In the genomic region with DNA sequence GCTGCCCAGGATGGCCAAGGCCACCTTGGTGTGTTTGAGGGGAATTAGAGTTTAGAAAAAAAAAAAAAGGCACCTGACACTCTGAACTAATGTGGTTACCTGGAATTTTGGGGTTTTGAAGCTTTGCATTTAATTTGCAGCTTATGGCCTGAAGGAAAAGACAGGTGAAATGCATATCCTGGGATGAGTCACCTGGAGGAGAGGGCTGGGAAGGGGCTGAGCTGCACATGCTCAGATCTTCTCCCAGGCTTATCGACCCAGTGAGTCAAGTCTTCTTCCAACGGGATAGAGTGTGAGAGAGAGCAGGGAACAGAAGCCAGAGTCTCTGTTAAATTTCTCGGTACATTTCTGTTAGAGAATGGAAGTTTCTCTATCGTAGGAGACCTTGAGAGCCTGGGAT, we compare ENCODE assay signal across 21 cellular contexts. TPM values are rescaled to one million over a fixed set of nuclear protein-coding genes. Genes with fewer than 3 reads are reported as not detected.
DNase-seq lines count a peak whose midpoint lies in the region; ATAC-seq, FAIRE-seq and TF ChIP-seq lines count a peak whose summit lies in the region.
"Had no signal": no experiment of that assay in that cellular context is flagged by ENCODE, and none has a peak within 500 bp of the region (broad histone marks: within the 10 kb centered on the region; RNA-seq: fewer than 3 reads in every experiment).

No MANE protein-coding gene starts in this region.

- CTCF ChIA-PET in mammary epithelial cell (lab: Charles Lee; ENCODE audit: low non-redundant PET) = no interaction called here

- no peaks in the 10 kb centered on the region for H3K79me2 ChIP-seq in mammary epithelial cell (ENCODE audit: insufficient read depth, low read length)
- no peaks in the 10 kb centered on the region for H3K79me2 ChIP-seq in keratinocyte (ENCODE audit: control insufficient read depth, insufficient read depth, low read length)

- DNase-seq in DMS53 treated with DMSO at 0.1 percent for 48 hours (lab: John Stamatoyannopoulos, UW; ENCODE audit: unreplicated experiment) = peak; percentile 16
- DNase-seq in NCI-H226 = peak; percentile 31
- DNase-seq in mammary epithelial cell = peak; percentile 65
- DNase-seq in keratinocyte (ENCODE audit: low read depth, low spot score) = peak; percentile 19
- no peak for DNase-seq in NCI-H2107 (lab: John Stamatoyannopoulos, UW)
- DNase-seq in NCI-H1694 treated with DMSO at 0.1 percent for 48 hours (lab: John Stamatoyannopoulos, UW) = no peak
- DNase-seq: COR-L47, GOT3, HFFc6, Karpas-422, NCI-H1417 treated with DMSO at 0.1 percent for 48 hours, NCI-H2081 treated with DMSO at 0.1 percent for 48 hours, NCI-H2227 treated with DMSO at 0.1 percent for 48 hours, NCI-H526 treated with DMSO at 0.1 percent for 48 hours, OCI-M1, SK-N-SH had no signal

- H4K20me1 ChIP-seq in mammary epithelial cell (ENCODE audit: insufficient read depth, low read length) (no peaks in the 10 kb centered on the region), keratinocyte (ENCODE audit: control insufficient read depth, extremely low read depth, insufficient read depth, low read length) (no peaks in the 10 kb centered on the region)

- H3K36me3 ChIP-seq in mammary epithelial cell (ENCODE audit: insufficient read depth, low read length) (no peaks in the 10 kb centered on the region), keratinocyte (ENCODE audit: control insufficient read depth in 2 of 2, extremely low read depth in 1 of 2, insufficient read depth in 2 of 2, low read length in 2 of 2) (no peaks in the 10 kb centered on the region)

- WGBS in mammary epithelial cell (ENCODE audit: low coverage, missing lambda C conversion rate) = 100% methylated on average over 2 of the region's 4 CpGs

- H2AFZ ChIP-seq in mammary epithelial cell (ENCODE audit: low read depth, low read length) (no peak overlapping the region), keratinocyte (ENCODE audit: control insufficient read depth, low read length) (no peak overlapping the region)

- TF ChIP-seq CTCF in mammary epithelial cell (conservative IDR thresholded peaks at IDR 0.05 in 1 of 2, IDR thresholded peaks at IDR 0.05 in 1 of 2; ENCODE audit: extremely low read depth in 1 of 2, insufficient read depth in 1 of 2, low read depth in 1 of 2, low read length in 2 of 2) (no peak), keratinocyte (optimal IDR thresholded peaks at IDR 0.05 in 1 of 3, IDR thresholded peaks at IDR 0.05 in 1 of 3, conservative IDR thresholded peaks at IDR 0.05 in 1 of 3; ENCODE audit: extremely low read depth in 1 of 3, insufficient read depth in 2 of 3, low read length in 3 of 3) (no peak)

- H3K4me3 ChIP-seq in mammary epithelial cell (replicated peaks in 1 of 3; ENCODE audit: insufficient read depth in 1 of 3, low read depth in 2 of 3, low read length in 3 of 3) = no peak overlapping the region
- H3K4me3 ChIP-seq in keratinocyte (ENCODE audit: control insufficient read depth in 2 of 3, extremely low read depth in 1 of 3, insufficient read depth in 2 of 3, low read depth in 1 of 3, low read length in 3 of 3) = no peak overlapping the region

- H3K9me3 ChIP-seq in mammary epithelial cell (replicated peaks; ENCODE audit: insufficient read depth, low read length) (no peaks in the 10 kb centered on the region), keratinocyte (ENCODE audit: control insufficient read depth, low read depth, low read length) (no peaks in the 10 kb centered on the region)
- H3K9me3 ChIP-seq: SK-N-SH had no signal

- no peaks in the 10 kb centered on the region for H3K9me1 ChIP-seq in keratinocyte (ENCODE audit: control insufficient read depth, extremely low read depth, insufficient read depth, low read length)

- in situ Hi-C loops in mammary epithelial cell (cut with MboI; ENCODE audit: low sequenced_read_pairs in 2 of 2) = no loop called here

- H3K4me2 ChIP-seq in mammary epithelial cell (ENCODE audit: insufficient read depth, low read depth, low read length) (no peak overlapping the region), keratinocyte (ENCODE audit: control insufficient read depth, extremely low read depth, insufficient read depth, low read depth, low read length) (no peak overlapping the region)
- H3K4me2 ChIP-seq: SK-N-SH had no signal

- H3K27ac ChIP-seq in mammary epithelial cell (ENCODE audit: insufficient read depth, low read depth, low read length) = no peak overlapping the region
- no peak overlapping the region for H3K27ac ChIP-seq in keratinocyte (ENCODE audit: control insufficient read depth, insufficient read depth, low read length)
- H3K27ac ChIP-seq: HL-60 had no signal

- ATAC-seq in GM21515 (IDR thresholded peaks at IDR 0.05; ENCODE audit: unreplicated experiment) = no peak
- ATAC-seq: Right ventricle myocardium inferior had no signal

- H3K27me3 ChIP-seq in mammary epithelial cell (ENCODE audit: insufficient read depth, low read length) = no peaks in the 10 kb centered on the region
- H3K27me3 ChIP-seq in keratinocyte (ENCODE audit: control insufficient read depth, extremely low read depth, insufficient read depth, low read length) = peaks cover 19% of the 10 kb centered on the region

- FAIRE-seq in keratinocyte (lab: Jason Lieb, UNC) = peak; percentile 88
- FAIRE-seq: G401.6 had no signal

- BruUV-seq in mammary epithelial cell (replicated peaks; lab: Mats Ljungman, UMichigan) = no TSS peak

- intact Hi-C loops in mammary epithelial cell (cut with micrococcal nuclease) = no loop called here

- H3K9ac ChIP-seq in mammary epithelial cell (ENCODE audit: insufficient read depth, low read length) (no peak overlapping the region), keratinocyte (ENCODE audit: control insufficient read depth, extremely low read depth, insufficient read depth, low read length) (no peak overlapping the region)
- H3K9ac ChIP-seq: SK-N-SH had no signal

- dilution Hi-C loops in mammary epithelial cell (cut with HindIII; ENCODE audit: low sequenced_read_pairs) = loop anchor here (5.0 kb wide), 1 partner anchor 48 kb away; no protein-coding TSS in a partner anchor
- dilution Hi-C loops in keratinocyte (cut with MboI; ENCODE audit: extremely low pct_ligation_motif_present, low sequenced_read_pairs) = no loop called here

- H3K4me1 ChIP-seq in mammary epithelial cell (ENCODE audit: insufficient read depth, low read length) (peaks cover 3% of the 10 kb centered on the region), keratinocyte (ENCODE audit: control insufficient read depth, extremely low read depth, insufficient read depth, low read length) (peaks cover 13% of the 10 kb centered on the region)

RNA-seq across cellular contexts. Expression of a gene that starts 29.7 kb away (rescaled TPM):
- total RNA-seq in mammary epithelial cell = under 1 TPM; 0.33 to 0.35 TPM
- polyA plus RNA-seq in mammary epithelial cell (0.19 TPM), keratinocyte (0.31 to 0.98 TPM (median 0.62 TPM) in 3 replicates)
- polyA minus RNA-seq in mammary epithelial cell (not detected), keratinocyte (0.40 to 1.5 TPM in 2 of 3 replicates, not detected in the other)
- polyA plus RNA-seq in keratinocyte (2011; ENCODE audit: low read depth) = not detected
- polyA plus RNA-seq in keratinocyte (2011; cell fraction: cytosol; rRNA removed) = 0.45 and 0.96 TPM in 2 replicates
- polyA plus RNA-seq in keratinocyte (2011; cell fraction: nucleus; rRNA removed) = 0.64 and 0.98 TPM in 2 replicates
- polyA plus RNA-seq in keratinocyte (2012; ENCODE audit: low replicate concordance) = 0.20 and 0.22 TPM in 2 replicates
- not detected for polyA minus RNA-seq in keratinocyte (2011; cell fraction: cytosol; rRNA and poly(A)+ RNA removed)
- polyA minus RNA-seq in keratinocyte (2011; cell fraction: nucleus; rRNA and poly(A)+ RNA removed) = not detected in 2 replicates
- total RNA-seq: A673, HFFc6 had no signal

Comparison
In these comparisons a context has a peak if more than half of its experiments do, and no peak if none do; other contexts are left out.
1. DNase-seq: peak in DMS53 treated with DMSO at 0.1 percent for 48 hours (single experiment), NCI-H226 (single experiment), mammary epithelial cell (single experiment) and keratinocyte (single experiment); none in NCI-H2107 (single experiment) and NCI-H1694 treated with DMSO at 0.1 percent for 48 hours (single experiment).